Comparison of ENCODE assay signal across 20 cellular contexts in the genomic region with DNA sequence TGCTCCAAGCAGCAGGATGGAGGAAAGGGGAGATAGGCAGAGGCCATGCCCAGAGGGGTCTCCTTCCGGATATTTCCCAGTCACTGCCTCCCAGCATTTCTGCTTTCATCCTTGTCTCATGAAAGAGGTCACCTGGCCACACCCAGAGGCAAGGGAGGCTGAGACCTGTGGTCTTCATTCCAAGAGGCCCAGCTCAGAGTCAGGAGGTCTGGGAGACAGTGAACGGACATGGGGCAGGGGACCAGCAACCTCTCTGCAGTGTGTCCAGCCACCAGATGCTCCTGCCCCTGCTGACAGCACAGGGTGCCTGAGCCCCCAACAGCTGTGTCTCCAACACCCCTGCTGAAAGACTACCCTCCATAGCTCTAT.
"Had no signal": no experiment of that assay in that cellular context is flagged by ENCODE, and none has a peak within 500 bp of the region (broad histone marks: within the 10 kb centered on the region; RNA-seq: fewer than 3 reads in every experiment).

No MANE protein-coding gene starts in this region.

- H3K27me3 ChIP-seq: breast epithelium, dorsolateral prefrontal cortex, esophagus squamous epithelium, gastrocnemius medialis, suprapubic skin, tibial nerve had no signal

- H3K27ac Mint-ChIP-seq: activated naive CD4-positive, alpha-beta T cell treated with anti-CD3 and anti-CD28 coated beads, Interleukin-2, amount 50 U/mL, for 72 hours; progenitor cell of endocrine pancreas; stimulated activated naive CD8-positive, alpha-beta T cell treated with anti-CD3 and anti-CD28 coated beads, Interleukin-15, amount 100 ng/mL, for 72 hours had no signal

- H3K36me3 Mint-ChIP-seq: activated naive CD4-positive, alpha-beta T cell treated with anti-CD3 and anti-CD28 coated beads, Interleukin-2, amount 50 U/mL, for 72 hours had no signal

- H3K9me3 Mint-ChIP-seq: activated naive CD4-positive, alpha-beta T cell treated with anti-CD3 and anti-CD28 coated beads, Interleukin-2, amount 50 U/mL, for 72 hours; central memory CD8-positive, alpha-beta T cell; stimulated activated naive CD8-positive, alpha-beta T cell treated with anti-CD3 and anti-CD28 coated beads, Interleukin-15, amount 100 ng/mL, for 72 hours had no signal

- DNase-seq: activated CD4-positive, alpha-beta T cell treated with anti-CD3 and anti-CD28 coated beads for 1 hour; activated CD4-positive, alpha-beta T cell treated with anti-CD3 and anti-CD28 coated beads, Interleukin-2, amount 50 U/mL, for 1 hour; activated T-cell treated with anti-CD3 and anti-CD28 coated beads, Interleukin-2, amount 50 U/mL, for 1 hour; esophagus squamous epithelium; gastrocnemius medialis; hippocampal formation; left ventricle myocardium superior; occipital lobe; stimulated activated CD4-positive, alpha-beta T cell treated with anti-CD3 and anti-CD28 coated beads, Interleukin-12 subunit alpha, Interleukin-12 subunit beta, amount 100 ng/mL, for 4 hours; stimulated activated naive CD8-positive, alpha-beta T cell treated with anti-CD3 and anti-CD28 coated beads, Interleukin-15, amount 100 ng/mL, for 72 hours; T-helper 1 cell; T-helper 9 cell had no signal

- H3K27ac ChIP-seq: breast epithelium, esophagus squamous epithelium, gastrocnemius medialis, suprapubic skin, tibial nerve had no signal

- H3K4me3 ChIP-seq: breast epithelium, dorsolateral prefrontal cortex, esophagus squamous epithelium, gastrocnemius medialis, suprapubic skin, tibial nerve had no signal

- H3K27me3 Mint-ChIP-seq: central memory CD8-positive, alpha-beta T cell; stimulated activated naive CD8-positive, alpha-beta T cell treated with anti-CD3 and anti-CD28 coated beads, Interleukin-15, amount 100 ng/mL, for 72 hours had no signal

- H3K4me1 ChIP-seq: breast epithelium, gastrocnemius medialis, tibial nerve had no signal

- ATAC-seq: activated naive CD4-positive, alpha-beta T cell treated with anti-CD3 and anti-CD28 coated beads, Interleukin-2, amount 50 U/mL, for 72 hours; gastrocnemius medialis; left ventricle myocardium superior; stimulated activated naive CD8-positive, alpha-beta T cell treated with anti-CD3 and anti-CD28 coated beads, Interleukin-15, amount 100 ng/mL, for 72 hours had no signal

- H3K36me3 ChIP-seq: breast epithelium, esophagus squamous epithelium, gastrocnemius medialis, suprapubic skin, tibial nerve had no signal

- FAIRE-seq: colon had no signal

- H3K4me3 Mint-ChIP-seq: central memory CD8-positive, alpha-beta T cell; stimulated activated naive CD8-positive, alpha-beta T cell treated with anti-CD3 and anti-CD28 coated beads, Interleukin-15, amount 100 ng/mL, for 72 hours had no signal

- H3K9me3 ChIP-seq: breast epithelium, esophagus squamous epithelium, gastrocnemius medialis, suprapubic skin, tibial nerve had no signal
